In the genomic region with DNA sequence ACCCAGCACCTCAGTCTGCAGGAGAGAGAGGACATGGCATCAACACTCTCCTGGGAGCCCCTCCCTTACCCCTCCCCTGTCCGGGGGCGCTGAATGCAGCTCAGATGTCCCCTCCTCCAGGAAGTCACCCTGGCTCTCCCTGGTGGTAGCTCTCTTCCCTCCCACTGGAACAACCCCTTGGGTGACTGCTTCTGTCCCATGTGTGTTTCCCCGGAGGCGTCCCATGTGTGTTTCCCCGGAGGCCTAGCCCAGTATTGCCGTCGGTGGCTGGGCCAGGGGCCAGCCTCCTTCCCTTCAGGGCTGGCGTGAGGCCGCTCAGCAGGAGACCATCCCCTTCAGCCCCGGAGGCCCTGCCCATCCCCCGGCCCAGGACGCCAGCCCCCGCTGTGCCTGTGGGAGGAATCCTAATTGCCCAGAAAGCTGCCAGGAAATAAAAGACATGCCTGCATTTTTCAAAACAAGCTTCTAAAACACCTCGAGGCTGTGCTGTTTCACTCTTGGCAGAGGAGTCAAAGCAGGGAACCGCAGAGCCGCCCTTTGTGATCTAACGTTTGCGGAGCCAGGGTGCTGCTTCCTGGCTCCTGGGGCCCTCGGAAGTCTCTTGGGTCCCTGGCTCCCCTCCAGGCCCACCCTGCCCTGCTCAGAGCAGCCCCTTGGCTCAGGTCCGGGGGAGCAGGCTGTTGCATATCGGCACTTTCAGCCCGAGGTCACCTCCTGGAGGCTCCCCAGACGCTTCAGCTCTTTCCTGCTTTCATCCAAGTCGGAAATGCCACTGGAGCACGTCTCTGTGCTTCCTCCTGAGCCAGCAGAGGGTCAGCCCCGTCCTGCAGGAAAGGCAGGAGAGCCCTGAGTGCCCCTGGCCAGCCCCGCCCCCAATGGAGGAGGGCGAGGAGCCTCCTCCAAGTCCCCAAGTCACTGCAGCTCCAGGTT, we compare ENCODE assay signal across 1 cellular context.
TF ChIP-seq lines count a peak whose summit lies in the region.

No MANE protein-coding gene starts in this region.

TF ChIP-seq in HEK293, 187 proteins besides CTCF, POLR2A, EP300 and RAD21 (continued from another document and continues in another):
- TF ChIP-seq, protein P1, sequence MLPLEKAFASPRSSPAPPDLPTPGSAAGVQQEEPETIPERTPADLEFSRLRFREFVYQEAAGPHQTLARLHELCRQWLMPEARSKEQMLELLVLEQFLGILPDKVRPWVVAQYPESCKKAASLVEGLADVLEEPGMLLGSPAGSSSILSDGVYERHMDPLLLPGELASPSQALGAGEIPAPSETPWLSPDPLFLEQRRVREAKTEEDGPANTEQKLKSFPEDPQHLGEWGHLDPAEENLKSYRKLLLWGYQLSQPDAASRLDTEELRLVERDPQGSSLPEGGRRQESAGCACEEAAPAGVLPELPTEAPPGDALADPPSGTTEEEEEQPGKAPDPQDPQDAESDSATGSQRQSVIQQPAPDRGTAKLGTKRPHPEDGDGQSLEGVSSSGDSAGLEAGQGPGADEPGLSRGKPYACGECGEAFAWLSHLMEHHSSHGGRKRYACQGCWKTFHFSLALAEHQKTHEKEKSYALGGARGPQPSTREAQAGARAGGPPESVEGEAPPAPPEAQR (tag by site-specific recombination; IDR thresholded peaks at IDR 0.05) = no peak
- TF ChIP-seq ZNF112 (tag by site-specific recombination; IDR thresholded peaks at IDR 0.05) (no peak), ZNF777 (tag by site-specific recombination; IDR thresholded peaks at IDR 0.05; ENCODE audit: borderline replicate concordance) (no peak), ZNF23 (tag by site-specific recombination; IDR thresholded peaks at IDR 0.05; ENCODE audit: borderline replicate concordance) (no peak), WT1 (tag by site-specific recombination; IDR thresholded peaks at IDR 0.05) (no peak), REPIN1 (tag by site-specific recombination; IDR thresholded peaks at IDR 0.05; ENCODE audit: low read depth) (no peak), ZNF311 (tag by site-specific recombination; IDR thresholded peaks at IDR 0.05; ENCODE audit: borderline replicate concordance) (no peak), TCF7L2 (IDR thresholded peaks at IDR 0.05; ENCODE audit: borderline replicate concordance, low read depth, low read length) (no peak), HOXC10 (CRISPR knock-in tag; IDR thresholded peaks at IDR 0.05) (no peak), ZNF416 (tag by site-specific recombination; IDR thresholded peaks at IDR 0.05) (no peak), ZBTB8A (tag by site-specific recombination; IDR thresholded peaks at IDR 0.05) (no peak; the same call in 1 of the 2 replicates), ZNF354C (tag by site-specific recombination; IDR thresholded peaks at IDR 0.05; ENCODE audit: borderline replicate concordance, low read depth) (no peak), ZNF670 (tag by site-specific recombination; IDR thresholded peaks at IDR 0.05; ENCODE audit: low read depth) (no peak), ZNF155 (tag by site-specific recombination; IDR thresholded peaks at IDR 0.05) (no peak), ZNF548 (tag by site-specific recombination; IDR thresholded peaks at IDR 0.05) (no peak), SP7 (tag by site-specific recombination; IDR thresholded peaks at IDR 0.05) (peak; percentile 83), ZNF341 (tag by site-specific recombination; IDR thresholded peaks at IDR 0.05; ENCODE audit: low read depth) (no peak), KLF10 (tag by site-specific recombination; IDR thresholded peaks at IDR 0.05) (no peak; the same call in 1 of the 2 replicates), ZNF555 (tag by site-specific recombination; conservative IDR thresholded peaks at IDR 0.05) (no peak), ZNF501 (tag by site-specific recombination; IDR thresholded peaks at IDR 0.05) (no peak), ZNF248 (tag by site-specific recombination; IDR thresholded peaks at IDR 0.05) (no peak), ZNF138 (tag by site-specific recombination; IDR thresholded peaks at IDR 0.05; ENCODE audit: borderline replicate concordance) (no peak), ZNF48 (tag by site-specific recombination; IDR thresholded peaks at IDR 0.05) (no peak), GLI2 (tag by site-specific recombination; IDR thresholded peaks at IDR 0.05; ENCODE audit: borderline replicate concordance, low read depth) (no peak), ZNF521 (tag by site-specific recombination; IDR thresholded peaks at IDR 0.05) (no peak), ZNF585B (tag by site-specific recombination; IDR thresholded peaks at IDR 0.05) (no peak), SCRT1 (tag by site-specific recombination; IDR thresholded peaks at IDR 0.05; ENCODE audit: borderline replicate concordance) (no peak), TRIM28 (IDR thresholded peaks at IDR 0.05; ENCODE audit: borderline replicate concordance, low read length) (0 out of 2 replicates have a peak, but pooled peaks have one; percentile 29), ZNF433 (tag by site-specific recombination; IDR thresholded peaks at IDR 0.05; ENCODE audit: low read depth) (no peak), ZNF184 (tag by site-specific recombination; IDR thresholded peaks at IDR 0.05) (no peak), ZNF837 (tag by site-specific recombination; IDR thresholded peaks at IDR 0.05) (no peak), SP3 (tag by site-specific recombination; IDR thresholded peaks at IDR 0.05) (no peak), ZNF221 (tag by site-specific recombination; IDR thresholded peaks at IDR 0.05; ENCODE audit: borderline replicate concordance) (no peak), ZNF473 (tag by site-specific recombination; IDR thresholded peaks at IDR 0.05) (no peak), GLIS2 (tag by site-specific recombination; IDR thresholded peaks at IDR 0.05) (peak; percentile 53), GFI1B (tag by site-specific recombination; IDR thresholded peaks at IDR 0.05) (no peak)
- TF ChIP-seq, protein P2, sequence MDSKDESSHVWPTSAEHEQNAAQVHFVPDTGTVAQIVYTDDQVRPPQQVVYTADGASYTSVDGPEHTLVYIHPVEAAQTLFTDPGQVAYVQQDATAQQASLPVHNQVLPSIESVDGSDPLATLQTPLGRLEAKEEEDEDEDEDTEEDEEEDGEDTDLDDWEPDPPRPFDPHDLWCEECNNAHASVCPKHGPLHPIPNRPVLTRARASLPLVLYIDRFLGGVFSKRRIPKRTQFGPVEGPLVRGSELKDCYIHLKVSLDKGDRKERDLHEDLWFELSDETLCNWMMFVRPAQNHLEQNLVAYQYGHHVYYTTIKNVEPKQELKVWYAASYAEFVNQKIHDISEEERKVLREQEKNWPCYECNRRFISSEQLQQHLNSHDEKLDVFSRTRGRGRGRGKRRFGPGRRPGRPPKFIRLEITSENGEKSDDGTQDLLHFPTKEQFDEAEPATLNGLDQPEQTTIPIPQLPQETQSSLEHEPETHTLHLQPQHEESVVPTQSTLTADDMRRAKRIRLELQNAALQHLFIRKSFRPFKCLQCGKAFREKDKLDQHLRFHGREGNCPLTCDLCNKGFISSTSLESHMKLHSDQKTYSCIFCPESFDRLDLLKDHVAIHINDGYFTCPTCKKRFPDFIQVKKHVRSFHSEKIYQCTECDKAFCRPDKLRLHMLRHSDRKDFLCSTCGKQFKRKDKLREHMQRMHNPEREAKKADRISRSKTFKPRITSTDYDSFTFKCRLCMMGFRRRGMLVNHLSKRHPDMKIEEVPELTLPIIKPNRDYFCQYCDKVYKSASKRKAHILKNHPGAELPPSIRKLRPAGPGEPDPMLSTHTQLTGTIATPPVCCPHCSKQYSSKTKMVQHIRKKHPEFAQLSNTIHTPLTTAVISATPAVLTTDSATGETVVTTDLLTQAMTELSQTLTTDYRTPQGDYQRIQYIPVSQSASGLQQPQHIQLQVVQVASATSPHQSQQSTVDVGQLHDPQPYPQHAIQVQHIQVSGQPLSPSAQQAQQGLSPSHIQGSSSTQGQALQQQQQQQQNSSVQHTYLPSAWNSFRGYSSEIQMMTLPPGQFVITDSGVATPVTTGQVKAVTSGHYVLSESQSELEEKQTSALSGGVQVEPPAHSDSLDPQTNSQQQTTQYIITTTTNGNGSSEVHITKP (tag by site-specific recombination; IDR thresholded peaks at IDR 0.05) = no peak
- TF ChIP-seq, protein P3, sequence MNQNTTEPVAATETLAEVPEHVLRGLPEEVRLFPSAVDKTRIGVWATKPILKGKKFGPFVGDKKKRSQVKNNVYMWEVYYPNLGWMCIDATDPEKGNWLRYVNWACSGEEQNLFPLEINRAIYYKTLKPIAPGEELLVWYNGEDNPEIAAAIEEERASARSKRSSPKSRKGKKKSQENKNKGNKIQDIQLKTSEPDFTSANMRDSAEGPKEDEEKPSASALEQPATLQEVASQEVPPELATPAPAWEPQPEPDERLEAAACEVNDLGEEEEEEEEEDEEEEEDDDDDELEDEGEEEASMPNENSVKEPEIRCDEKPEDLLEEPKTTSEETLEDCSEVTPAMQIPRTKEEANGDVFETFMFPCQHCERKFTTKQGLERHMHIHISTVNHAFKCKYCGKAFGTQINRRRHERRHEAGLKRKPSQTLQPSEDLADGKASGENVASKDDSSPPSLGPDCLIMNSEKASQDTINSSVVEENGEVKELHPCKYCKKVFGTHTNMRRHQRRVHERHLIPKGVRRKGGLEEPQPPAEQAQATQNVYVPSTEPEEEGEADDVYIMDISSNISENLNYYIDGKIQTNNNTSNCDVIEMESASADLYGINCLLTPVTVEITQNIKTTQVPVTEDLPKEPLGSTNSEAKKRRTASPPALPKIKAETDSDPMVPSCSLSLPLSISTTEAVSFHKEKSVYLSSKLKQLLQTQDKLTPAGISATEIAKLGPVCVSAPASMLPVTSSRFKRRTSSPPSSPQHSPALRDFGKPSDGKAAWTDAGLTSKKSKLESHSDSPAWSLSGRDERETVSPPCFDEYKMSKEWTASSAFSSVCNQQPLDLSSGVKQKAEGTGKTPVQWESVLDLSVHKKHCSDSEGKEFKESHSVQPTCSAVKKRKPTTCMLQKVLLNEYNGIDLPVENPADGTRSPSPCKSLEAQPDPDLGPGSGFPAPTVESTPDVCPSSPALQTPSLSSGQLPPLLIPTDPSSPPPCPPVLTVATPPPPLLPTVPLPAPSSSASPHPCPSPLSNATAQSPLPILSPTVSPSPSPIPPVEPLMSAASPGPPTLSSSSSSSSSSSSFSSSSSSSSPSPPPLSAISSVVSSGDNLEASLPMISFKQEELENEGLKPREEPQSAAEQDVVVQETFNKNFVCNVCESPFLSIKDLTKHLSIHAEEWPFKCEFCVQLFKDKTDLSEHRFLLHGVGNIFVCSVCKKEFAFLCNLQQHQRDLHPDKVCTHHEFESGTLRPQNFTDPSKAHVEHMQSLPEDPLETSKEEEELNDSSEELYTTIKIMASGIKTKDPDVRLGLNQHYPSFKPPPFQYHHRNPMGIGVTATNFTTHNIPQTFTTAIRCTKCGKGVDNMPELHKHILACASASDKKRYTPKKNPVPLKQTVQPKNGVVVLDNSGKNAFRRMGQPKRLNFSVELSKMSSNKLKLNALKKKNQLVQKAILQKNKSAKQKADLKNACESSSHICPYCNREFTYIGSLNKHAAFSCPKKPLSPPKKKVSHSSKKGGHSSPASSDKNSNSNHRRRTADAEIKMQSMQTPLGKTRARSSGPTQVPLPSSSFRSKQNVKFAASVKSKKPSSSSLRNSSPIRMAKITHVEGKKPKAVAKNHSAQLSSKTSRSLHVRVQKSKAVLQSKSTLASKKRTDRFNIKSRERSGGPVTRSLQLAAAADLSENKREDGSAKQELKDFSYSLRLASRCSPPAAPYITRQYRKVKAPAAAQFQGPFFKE (tag by site-specific recombination; IDR thresholded peaks at IDR 0.05; ENCODE audit: borderline replicate concordance) = no peak
- TF ChIP-seq, protein P4, sequence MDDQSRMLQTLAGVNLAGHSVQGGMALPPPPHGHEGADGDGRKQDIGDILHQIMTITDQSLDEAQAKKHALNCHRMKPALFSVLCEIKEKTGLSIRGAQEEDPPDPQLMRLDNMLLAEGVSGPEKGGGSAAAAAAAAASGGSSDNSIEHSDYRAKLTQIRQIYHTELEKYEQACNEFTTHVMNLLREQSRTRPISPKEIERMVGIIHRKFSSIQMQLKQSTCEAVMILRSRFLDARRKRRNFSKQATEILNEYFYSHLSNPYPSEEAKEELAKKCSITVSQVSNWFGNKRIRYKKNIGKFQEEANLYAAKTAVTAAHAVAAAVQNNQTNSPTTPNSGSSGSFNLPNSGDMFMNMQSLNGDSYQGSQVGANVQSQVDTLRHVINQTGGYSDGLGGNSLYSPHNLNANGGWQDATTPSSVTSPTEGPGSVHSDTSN (CRISPR knock-in tag; IDR thresholded peaks at IDR 0.05) = peak; percentile 25; the same call in 1 of the 2 replicates
- TF ChIP-seq, protein P5, sequence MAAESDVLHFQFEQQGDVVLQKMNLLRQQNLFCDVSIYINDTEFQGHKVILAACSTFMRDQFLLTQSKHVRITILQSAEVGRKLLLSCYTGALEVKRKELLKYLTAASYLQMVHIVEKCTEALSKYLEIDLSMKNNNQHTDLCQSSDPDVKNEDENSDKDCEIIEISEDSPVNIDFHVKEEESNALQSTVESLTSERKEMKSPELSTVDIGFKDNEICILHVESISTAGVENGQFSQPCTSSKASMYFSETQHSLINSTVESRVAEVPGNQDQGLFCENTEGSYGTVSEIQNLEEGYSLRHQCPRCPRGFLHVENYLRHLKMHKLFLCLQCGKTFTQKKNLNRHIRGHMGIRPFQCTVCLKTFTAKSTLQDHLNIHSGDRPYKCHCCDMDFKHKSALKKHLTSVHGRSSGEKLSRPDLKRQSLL (tag by site-specific recombination; IDR thresholded peaks at IDR 0.05) = no peak
- TF ChIP-seq, protein P6, sequence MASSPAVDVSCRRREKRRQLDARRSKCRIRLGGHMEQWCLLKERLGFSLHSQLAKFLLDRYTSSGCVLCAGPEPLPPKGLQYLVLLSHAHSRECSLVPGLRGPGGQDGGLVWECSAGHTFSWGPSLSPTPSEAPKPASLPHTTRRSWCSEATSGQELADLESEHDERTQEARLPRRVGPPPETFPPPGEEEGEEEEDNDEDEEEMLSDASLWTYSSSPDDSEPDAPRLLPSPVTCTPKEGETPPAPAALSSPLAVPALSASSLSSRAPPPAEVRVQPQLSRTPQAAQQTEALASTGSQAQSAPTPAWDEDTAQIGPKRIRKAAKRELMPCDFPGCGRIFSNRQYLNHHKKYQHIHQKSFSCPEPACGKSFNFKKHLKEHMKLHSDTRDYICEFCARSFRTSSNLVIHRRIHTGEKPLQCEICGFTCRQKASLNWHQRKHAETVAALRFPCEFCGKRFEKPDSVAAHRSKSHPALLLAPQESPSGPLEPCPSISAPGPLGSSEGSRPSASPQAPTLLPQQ (tag by site-specific recombination; IDR thresholded peaks at IDR 0.05) = no peak
- TF ChIP-seq, protein P7, sequence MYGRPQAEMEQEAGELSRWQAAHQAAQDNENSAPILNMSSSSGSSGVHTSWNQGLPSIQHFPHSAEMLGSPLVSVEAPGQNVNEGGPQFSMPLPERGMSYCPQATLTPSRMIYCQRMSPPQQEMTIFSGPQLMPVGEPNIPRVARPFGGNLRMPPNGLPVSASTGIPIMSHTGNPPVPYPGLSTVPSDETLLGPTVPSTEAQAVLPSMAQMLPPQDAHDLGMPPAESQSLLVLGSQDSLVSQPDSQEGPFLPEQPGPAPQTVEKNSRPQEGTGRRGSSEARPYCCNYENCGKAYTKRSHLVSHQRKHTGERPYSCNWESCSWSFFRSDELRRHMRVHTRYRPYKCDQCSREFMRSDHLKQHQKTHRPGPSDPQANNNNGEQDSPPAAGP (tag by site-specific recombination; IDR thresholded peaks at IDR 0.05) = peak; percentile 82
- TF ChIP-seq, protein P8, sequence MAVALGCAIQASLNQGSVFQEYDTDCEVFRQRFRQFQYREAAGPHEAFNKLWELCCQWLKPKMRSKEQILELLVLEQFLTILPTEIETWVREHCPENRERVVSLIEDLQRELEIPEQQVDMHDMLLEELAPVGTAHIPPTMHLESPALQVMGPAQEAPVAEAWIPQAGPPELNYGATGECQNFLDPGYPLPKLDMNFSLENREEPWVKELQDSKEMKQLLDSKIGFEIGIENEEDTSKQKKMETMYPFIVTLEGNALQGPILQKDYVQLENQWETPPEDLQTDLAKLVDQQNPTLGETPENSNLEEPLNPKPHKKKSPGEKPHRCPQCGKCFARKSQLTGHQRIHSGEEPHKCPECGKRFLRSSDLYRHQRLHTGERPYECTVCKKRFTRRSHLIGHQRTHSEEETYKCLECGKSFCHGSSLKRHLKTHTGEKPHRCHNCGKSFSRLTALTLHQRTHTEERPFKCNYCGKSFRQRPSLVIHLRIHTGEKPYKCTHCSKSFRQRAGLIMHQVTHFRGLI (tag by site-specific recombination; IDR thresholded peaks at IDR 0.05) = no peak
